In genomic region chr5:131776451-131776850, GRCh38 we compare ENCODE assay signal across 1 cellular context.
TF ChIP-seq lines count a peak whose summit lies in the region.

No MANE protein-coding gene starts in this region.

TF ChIP-seq in IMR-90, 13 proteins besides CTCF, POLR2A, EP300 and RAD21 (continued from another document):
- TF ChIP-seq MAFK (IDR thresholded peaks at IDR 0.05; ENCODE audit: low read depth, low read length) (no peak), NFE2L2 (IDR thresholded peaks at IDR 0.05; ENCODE audit: low read depth, low read length) (no peak), MXI1 (IDR thresholded peaks at IDR 0.05; ENCODE audit: borderline replicate concordance, low read depth, low read length) (no peak), CHD1 (IDR thresholded peaks at IDR 0.05; ENCODE audit: low read depth, low read length) (no peak), RCOR1 (IDR thresholded peaks at IDR 0.05; ENCODE audit: insufficient replicate concordance, low read length) (no peak), CEBPB (IDR thresholded peaks at IDR 0.05; ENCODE audit: low read depth, low read length) (no peak), FOS (IDR thresholded peaks at IDR 0.05; ENCODE audit: low read depth, low read length) (no peak), RFX5 (IDR thresholded peaks at IDR 0.05; ENCODE audit: low read depth, low read length) (no peak), MAZ (IDR thresholded peaks at IDR 0.05; ENCODE audit: borderline replicate concordance, low read depth, low read length) (no peak)
- TF ChIP-seq, protein P1, sequence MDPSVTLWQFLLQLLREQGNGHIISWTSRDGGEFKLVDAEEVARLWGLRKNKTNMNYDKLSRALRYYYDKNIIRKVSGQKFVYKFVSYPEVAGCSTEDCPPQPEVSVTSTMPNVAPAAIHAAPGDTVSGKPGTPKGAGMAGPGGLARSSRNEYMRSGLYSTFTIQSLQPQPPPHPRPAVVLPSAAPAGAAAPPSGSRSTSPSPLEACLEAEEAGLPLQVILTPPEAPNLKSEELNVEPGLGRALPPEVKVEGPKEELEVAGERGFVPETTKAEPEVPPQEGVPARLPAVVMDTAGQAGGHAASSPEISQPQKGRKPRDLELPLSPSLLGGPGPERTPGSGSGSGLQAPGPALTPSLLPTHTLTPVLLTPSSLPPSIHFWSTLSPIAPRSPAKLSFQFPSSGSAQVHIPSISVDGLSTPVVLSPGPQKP (IDR thresholded peaks at IDR 0.05; ENCODE audit: borderline replicate concordance, low read depth, low read length) = no peak
